In genomic region chr18:49447810-49448745, GRCh38 we compare ENCODE assay signal across 1 cellular context.
A peak's percentile ranks its signal among the peaks of the same experiment; 100 is the strongest.
TF ChIP-seq lines count a peak whose summit lies in the region.

No MANE protein-coding gene starts in this region.

TF ChIP-seq in HepG2, 621 proteins besides CTCF, POLR2A, EP300 and RAD21 (continued from another document):
- TF ChIP-seq BRD4 (CRISPR knock-in tag; IDR thresholded peaks at IDR 0.05) = no peak
- no peak for TF ChIP-seq POLR2AphosphoS5 (IDR thresholded peaks at IDR 0.05; ENCODE audit: low read depth, low read length)
- peak; percentile 99 for TF ChIP-seq ZNF616 (CRISPR knock-in tag; IDR thresholded peaks at IDR 0.05; ENCODE audit: low read depth)
- no peak for TF ChIP-seq ZHX1 (CRISPR knock-in tag; IDR thresholded peaks at IDR 0.05; ENCODE audit: low read depth)
- TF ChIP-seq HNRNPL (IDR thresholded peaks at IDR 0.05; ENCODE audit: low read depth, low read length) = no peak
- TF ChIP-seq ZBTB46 (CRISPR knock-in tag; IDR thresholded peaks at IDR 0.05; ENCODE audit: borderline replicate concordance) = no peak
- TF ChIP-seq ZNF737 (CRISPR knock-in tag; IDR thresholded peaks at IDR 0.05; ENCODE audit: borderline replicate concordance) = no peak
- no peak for TF ChIP-seq NFATC3 (CRISPR knock-in tag; IDR thresholded peaks at IDR 0.05)
- TF ChIP-seq MYC (CRISPR knock-in tag; IDR thresholded peaks at IDR 0.05; ENCODE audit: borderline replicate concordance) = 0 out of 2 replicates have a peak, but pooled peaks have one; percentile 38
- TF ChIP-seq FUBP1 (CRISPR knock-in tag; IDR thresholded peaks at IDR 0.05; ENCODE audit: borderline replicate concordance) = no peak
- no peak for TF ChIP-seq SOX6 (IDR thresholded peaks at IDR 0.05)
- TF ChIP-seq SOX6 (CRISPR knock-in tag; IDR thresholded peaks at IDR 0.05) = 0 out of 2 replicates have a peak, but pooled peaks have one; percentile 16
- TF ChIP-seq STAG1 (CRISPR knock-in tag; IDR thresholded peaks at IDR 0.05) = peak; percentile 86
- 0 out of 2 replicates have a peak, but pooled peaks have one; percentile 37 for TF ChIP-seq DMAP1 (CRISPR knock-in tag; IDR thresholded peaks at IDR 0.05)
- no peak for TF ChIP-seq ASH2L (IDR thresholded peaks at IDR 0.05; ENCODE audit: insufficient read length, low read depth, low read length)
- no peak for TF ChIP-seq NCOR1 (IDR thresholded peaks at IDR 0.05; ENCODE audit: borderline replicate concordance, low read length)
- TF ChIP-seq ZNF768 (CRISPR knock-in tag; IDR thresholded peaks at IDR 0.05) = no peak
- TF ChIP-seq XRCC5 (optimal IDR thresholded peaks at IDR 0.05; ENCODE audit: low read length) = peak; percentile 12
